In genomic region chrY:2800246-2800645, GRCh38 we compare ENCODE assay signal across 1 cellular context.
TF ChIP-seq lines count a peak whose summit lies in the region.

No MANE protein-coding gene starts in this region.

TF ChIP-seq in liver, 16 proteins besides CTCF, POLR2A, EP300 and RAD21 (continued from another document):
- TF ChIP-seq, protein P1, sequence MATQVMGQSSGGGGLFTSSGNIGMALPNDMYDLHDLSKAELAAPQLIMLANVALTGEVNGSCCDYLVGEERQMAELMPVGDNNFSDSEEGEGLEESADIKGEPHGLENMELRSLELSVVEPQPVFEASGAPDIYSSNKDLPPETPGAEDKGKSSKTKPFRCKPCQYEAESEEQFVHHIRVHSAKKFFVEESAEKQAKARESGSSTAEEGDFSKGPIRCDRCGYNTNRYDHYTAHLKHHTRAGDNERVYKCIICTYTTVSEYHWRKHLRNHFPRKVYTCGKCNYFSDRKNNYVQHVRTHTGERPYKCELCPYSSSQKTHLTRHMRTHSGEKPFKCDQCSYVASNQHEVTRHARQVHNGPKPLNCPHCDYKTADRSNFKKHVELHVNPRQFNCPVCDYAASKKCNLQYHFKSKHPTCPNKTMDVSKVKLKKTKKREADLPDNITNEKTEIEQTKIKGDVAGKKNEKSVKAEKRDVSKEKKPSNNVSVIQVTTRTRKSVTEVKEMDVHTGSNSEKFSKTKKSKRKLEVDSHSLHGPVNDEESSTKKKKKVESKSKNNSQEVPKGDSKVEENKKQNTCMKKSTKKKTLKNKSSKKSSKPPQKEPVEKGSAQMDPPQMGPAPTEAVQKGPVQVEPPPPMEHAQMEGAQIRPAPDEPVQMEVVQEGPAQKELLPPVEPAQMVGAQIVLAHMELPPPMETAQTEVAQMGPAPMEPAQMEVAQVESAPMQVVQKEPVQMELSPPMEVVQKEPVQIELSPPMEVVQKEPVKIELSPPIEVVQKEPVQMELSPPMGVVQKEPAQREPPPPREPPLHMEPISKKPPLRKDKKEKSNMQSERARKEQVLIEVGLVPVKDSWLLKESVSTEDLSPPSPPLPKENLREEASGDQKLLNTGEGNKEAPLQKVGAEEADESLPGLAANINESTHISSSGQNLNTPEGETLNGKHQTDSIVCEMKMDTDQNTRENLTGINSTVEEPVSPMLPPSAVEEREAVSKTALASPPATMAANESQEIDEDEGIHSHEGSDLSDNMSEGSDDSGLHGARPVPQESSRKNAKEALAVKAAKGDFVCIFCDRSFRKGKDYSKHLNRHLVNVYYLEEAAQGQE (IDR thresholded peaks at IDR 0.05), result no peak
- TF ChIP-seq NR2F2 (IDR thresholded peaks at IDR 0.05), result no peak
- no peak for TF ChIP-seq MAX (IDR thresholded peaks at IDR 0.05)
- no peak for TF ChIP-seq RXRA (IDR thresholded peaks at IDR 0.05)
- no peak for TF ChIP-seq SP1 (IDR thresholded peaks at IDR 0.05)
- no peak for TF ChIP-seq EGR1 (IDR thresholded peaks at IDR 0.05; ENCODE audit: low read depth in 2 of 2)
- no peak for TF ChIP-seq TAF1 (conservative IDR thresholded peaks at IDR 0.05)
- no peak for TF ChIP-seq GABPA (IDR thresholded peaks at IDR 0.05 in 1 of 2, conservative IDR thresholded peaks at IDR 0.05 in 1 of 2)
- TF ChIP-seq YY1 (IDR thresholded peaks at IDR 0.05), result no peak
- no peak for TF ChIP-seq HNF4A (conservative IDR thresholded peaks at IDR 0.05)
- TF ChIP-seq HNF4G (IDR thresholded peaks at IDR 0.05), result no peak
- no peak for TF ChIP-seq FOXA2 (IDR thresholded peaks at IDR 0.05)
- no peak for TF ChIP-seq JUND (IDR thresholded peaks at IDR 0.05)
TF ChIP-seq in liver: peak in this region for 0.
